Comparison of ENCODE assay signal across 14 cellular contexts in the genomic region with DNA sequence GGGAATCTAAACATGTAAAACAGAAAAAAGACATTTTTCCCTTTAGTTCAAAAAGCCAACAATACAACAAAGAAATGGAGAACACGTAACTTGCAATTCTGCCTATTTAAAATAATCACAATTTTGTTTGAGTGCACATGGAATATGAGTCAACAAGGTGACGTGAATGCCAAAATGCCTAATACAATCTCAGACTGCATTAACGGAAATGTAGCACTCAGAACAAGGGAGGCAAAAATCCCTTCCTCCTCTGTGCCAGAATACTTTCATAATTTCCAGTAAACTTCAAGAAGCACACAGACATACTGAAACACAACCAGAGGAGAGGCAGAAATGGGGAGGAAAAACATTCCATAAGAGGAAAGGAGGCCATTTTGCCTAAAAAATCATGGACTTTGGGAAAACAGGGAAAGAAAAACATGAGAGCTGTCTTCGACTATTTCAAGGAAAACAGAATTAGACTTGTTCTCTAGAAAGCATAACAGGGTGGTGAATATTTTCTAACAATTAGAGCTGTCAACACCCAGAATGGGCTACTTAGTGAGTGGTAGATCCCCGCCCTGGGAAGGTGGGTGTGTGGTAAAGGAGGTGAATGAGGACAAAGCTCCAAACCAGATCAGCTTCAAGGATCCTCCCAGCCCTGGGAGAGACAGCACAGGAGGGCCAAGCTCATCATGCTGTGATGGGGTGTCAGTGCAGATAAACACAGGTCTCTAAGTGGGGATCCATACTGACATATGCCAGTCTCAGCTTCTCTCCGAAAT. TPM values are rescaled to one million over a fixed set of nuclear protein-coding genes. Genes with fewer than 3 reads are reported as not detected.
DNase-seq lines count a peak whose midpoint lies in the region; ATAC-seq and TF ChIP-seq lines count a peak whose summit lies in the region.
"Had no signal": no experiment of that assay in that cellular context is flagged by ENCODE, and none has a peak within 500 bp of the region (broad histone marks: within the 10 kb centered on the region; RNA-seq: fewer than 3 reads in every experiment).

No MANE protein-coding gene starts in this region.

- H3K9me3 ChIP-seq in right cardiac atrium (ENCODE audit: control insufficient read depth, low read length) (no peaks in the 10 kb centered on the region), gastrocnemius medialis (no peaks in the 10 kb centered on the region)

- TF ChIP-seq POLR2A in gastrocnemius medialis (IDR thresholded peaks at IDR 0.05) = no peak

- in situ Hi-C loops in gastrocnemius medialis (cut with MboI; ENCODE audit: low sequenced_read_pairs in 4 of 4) = loop anchor here in 1 of 4 donors (25.0 kb wide), 1 partner anchor 533 kb away; no protein-coding TSS in a partner anchor

- 60% methylated on average over 6 of the region's 6 CpGs for WGBS in right cardiac atrium

- H3K27me3 ChIP-seq in right cardiac atrium (ENCODE audit: control insufficient read depth, insufficient read depth) (no peaks in the 10 kb centered on the region), gastrocnemius medialis (no peaks in the 10 kb centered on the region)
- H3K27me3 ChIP-seq: BLaER1 treated with 17β-estradiol and CSF1 and Interleukin-3, amounts not matched to agents 10 nM and 100 nM had no signal

- ATAC-seq in right cardiac atrium (peak; percentile 72 to 77), gastrocnemius medialis (no peak), HG03108 (IDR thresholded peaks at IDR 0.05; ENCODE audit: unreplicated experiment) (no peak), HG02885 (IDR thresholded peaks at IDR 0.05; ENCODE audit: poor library complexity, unreplicated experiment) (no peak)
- ATAC-seq: effector memory CD8-positive, alpha-beta T cell; natural killer cell treated with Interleukin-12 subunit alpha and Interleukin-12 subunit beta and Interleukin-15 and Interleukin-18, amount 100 ng/mL, for 72 hours; PC-3 had no signal

- DNase-seq in HCEC 1CT (peak; percentile 79), coronary artery (ENCODE audit: low spot score) (no peak), right cardiac atrium (no peak), gastrocnemius medialis (no peak), NCI-H446 treated with DMSO at 0.1 percent for 48 hours (lab: John Stamatoyannopoulos, UW) (no peak), NOMO-1 treated with dmso at 0.1 percent for 144 hours (lab: John Stamatoyannopoulos, UW; ENCODE audit: unreplicated experiment) (no peak)
- DNase-seq: activated CD4-positive, alpha-beta T cell treated with anti-CD3 and anti-CD28 coated beads, Interleukin-2, amount 10 ng/mL, durations not matched to agents 7 days and 5 days; effector memory CD8-positive, alpha-beta T cell; PC-3; T-helper 2 cell had no signal

- intact Hi-C loops in right cardiac atrium (cut with DNase I) = loop anchor here in 1 of 4 donors (10.0 kb wide), 1 partner anchor 45 kb away; a partner anchor contains a TSS
- intact Hi-C loops in gastrocnemius medialis (cut with DNase I; ENCODE audit: low total_unique reads) = no loop called here

- no peaks in the 10 kb centered on the region for H3K4me1 ChIP-seq in right cardiac atrium (ENCODE audit: control insufficient read depth, insufficient read depth, low read length)
- H3K4me1 ChIP-seq in gastrocnemius medialis = peaks cover 0 to 9% of the 10 kb centered on the region in 2 donors

- peaks cover 0 to 46% of the 10 kb centered on the region in 2 donors for H3K36me3 ChIP-seq in gastrocnemius medialis

- peak overlapping the region; percentile 65 to 85 for H3K27ac ChIP-seq in coronary artery
- H3K27ac ChIP-seq in right cardiac atrium (ENCODE audit: low read length) = peak overlapping the region; percentile 75
- peak overlapping the region in 3 of 4 donors; percentile 6 to 31 (median 14) for H3K27ac ChIP-seq in gastrocnemius medialis

- no peak for TF ChIP-seq CTCF in coronary artery (IDR thresholded peaks at IDR 0.05)
- TF ChIP-seq CTCF in gastrocnemius medialis (IDR thresholded peaks at IDR 0.05 in 4 of 5, conservative IDR thresholded peaks at IDR 0.05 in 1 of 5) = no peak

- peak overlapping the region; percentile 40 for H3K4me3 ChIP-seq in coronary artery
- H3K4me3 ChIP-seq in right cardiac atrium (ENCODE audit: low read length) = no peak overlapping the region
- H3K4me3 ChIP-seq in gastrocnemius medialis = no peak overlapping the region
- H3K4me3 ChIP-seq: BLaER1 treated with 17β-estradiol and CSF1 and Interleukin-3, amounts not matched to agents 10 nM and 100 nM had no signal

RNA-seq across cellular contexts. Expression of a gene that starts 48.2 kb away (rescaled TPM):
- total RNA-seq in right cardiac atrium (10 to 100 TPM in 2 of 4 donors, 1 to 10 TPM in 2; 6.3 to 14.2 (median 9.2) TPM), gastrocnemius medialis (10 to 100 TPM in 3 of 4 donors, 1 to 10 TPM in 1; 4.9 to 23.8 (median 21.5) TPM)
- polyA plus RNA-seq in right cardiac atrium = 3.5 TPM

Comparison
In these comparisons a context has a peak if more than half of its experiments do, and no peak if none do; other contexts are left out.
1. H3K27ac ChIP-seq: peak in every context shown above with its lines; median percentile 75 in coronary artery; 75 in right cardiac atrium; 14 in gastrocnemius medialis.
2. ATAC-seq: peak in right cardiac atrium (2 of 2); none in gastrocnemius medialis (0 of 2), HG03108 (single experiment) and HG02885 (single experiment).